In the genomic region with DNA sequence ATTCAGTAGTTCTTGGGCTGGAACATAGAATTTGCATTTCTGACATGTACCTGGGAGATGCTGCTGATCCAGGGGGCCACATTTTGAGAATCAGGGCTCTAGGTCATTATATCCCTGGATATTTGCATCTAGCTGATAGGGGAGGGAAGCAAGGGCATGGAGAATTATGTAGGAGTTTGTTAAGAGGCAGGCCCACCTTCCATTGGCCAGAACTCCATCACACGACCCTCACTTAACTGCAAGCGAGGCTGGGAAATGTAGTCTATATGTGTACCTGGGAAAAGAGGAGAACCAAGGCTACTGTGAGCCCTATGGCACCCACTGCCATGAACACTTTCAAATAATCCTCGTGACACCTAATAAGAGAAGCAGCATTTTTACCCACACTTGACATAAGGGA, we compare ENCODE assay signal across 1 cellular context.
TF ChIP-seq lines count a peak whose summit lies in the region.

No MANE protein-coding gene starts in this region.

TF ChIP-seq in H1, 55 proteins besides CTCF, POLR2A, EP300 and RAD21 (continued from another document):
- TF ChIP-seq, protein P1, sequence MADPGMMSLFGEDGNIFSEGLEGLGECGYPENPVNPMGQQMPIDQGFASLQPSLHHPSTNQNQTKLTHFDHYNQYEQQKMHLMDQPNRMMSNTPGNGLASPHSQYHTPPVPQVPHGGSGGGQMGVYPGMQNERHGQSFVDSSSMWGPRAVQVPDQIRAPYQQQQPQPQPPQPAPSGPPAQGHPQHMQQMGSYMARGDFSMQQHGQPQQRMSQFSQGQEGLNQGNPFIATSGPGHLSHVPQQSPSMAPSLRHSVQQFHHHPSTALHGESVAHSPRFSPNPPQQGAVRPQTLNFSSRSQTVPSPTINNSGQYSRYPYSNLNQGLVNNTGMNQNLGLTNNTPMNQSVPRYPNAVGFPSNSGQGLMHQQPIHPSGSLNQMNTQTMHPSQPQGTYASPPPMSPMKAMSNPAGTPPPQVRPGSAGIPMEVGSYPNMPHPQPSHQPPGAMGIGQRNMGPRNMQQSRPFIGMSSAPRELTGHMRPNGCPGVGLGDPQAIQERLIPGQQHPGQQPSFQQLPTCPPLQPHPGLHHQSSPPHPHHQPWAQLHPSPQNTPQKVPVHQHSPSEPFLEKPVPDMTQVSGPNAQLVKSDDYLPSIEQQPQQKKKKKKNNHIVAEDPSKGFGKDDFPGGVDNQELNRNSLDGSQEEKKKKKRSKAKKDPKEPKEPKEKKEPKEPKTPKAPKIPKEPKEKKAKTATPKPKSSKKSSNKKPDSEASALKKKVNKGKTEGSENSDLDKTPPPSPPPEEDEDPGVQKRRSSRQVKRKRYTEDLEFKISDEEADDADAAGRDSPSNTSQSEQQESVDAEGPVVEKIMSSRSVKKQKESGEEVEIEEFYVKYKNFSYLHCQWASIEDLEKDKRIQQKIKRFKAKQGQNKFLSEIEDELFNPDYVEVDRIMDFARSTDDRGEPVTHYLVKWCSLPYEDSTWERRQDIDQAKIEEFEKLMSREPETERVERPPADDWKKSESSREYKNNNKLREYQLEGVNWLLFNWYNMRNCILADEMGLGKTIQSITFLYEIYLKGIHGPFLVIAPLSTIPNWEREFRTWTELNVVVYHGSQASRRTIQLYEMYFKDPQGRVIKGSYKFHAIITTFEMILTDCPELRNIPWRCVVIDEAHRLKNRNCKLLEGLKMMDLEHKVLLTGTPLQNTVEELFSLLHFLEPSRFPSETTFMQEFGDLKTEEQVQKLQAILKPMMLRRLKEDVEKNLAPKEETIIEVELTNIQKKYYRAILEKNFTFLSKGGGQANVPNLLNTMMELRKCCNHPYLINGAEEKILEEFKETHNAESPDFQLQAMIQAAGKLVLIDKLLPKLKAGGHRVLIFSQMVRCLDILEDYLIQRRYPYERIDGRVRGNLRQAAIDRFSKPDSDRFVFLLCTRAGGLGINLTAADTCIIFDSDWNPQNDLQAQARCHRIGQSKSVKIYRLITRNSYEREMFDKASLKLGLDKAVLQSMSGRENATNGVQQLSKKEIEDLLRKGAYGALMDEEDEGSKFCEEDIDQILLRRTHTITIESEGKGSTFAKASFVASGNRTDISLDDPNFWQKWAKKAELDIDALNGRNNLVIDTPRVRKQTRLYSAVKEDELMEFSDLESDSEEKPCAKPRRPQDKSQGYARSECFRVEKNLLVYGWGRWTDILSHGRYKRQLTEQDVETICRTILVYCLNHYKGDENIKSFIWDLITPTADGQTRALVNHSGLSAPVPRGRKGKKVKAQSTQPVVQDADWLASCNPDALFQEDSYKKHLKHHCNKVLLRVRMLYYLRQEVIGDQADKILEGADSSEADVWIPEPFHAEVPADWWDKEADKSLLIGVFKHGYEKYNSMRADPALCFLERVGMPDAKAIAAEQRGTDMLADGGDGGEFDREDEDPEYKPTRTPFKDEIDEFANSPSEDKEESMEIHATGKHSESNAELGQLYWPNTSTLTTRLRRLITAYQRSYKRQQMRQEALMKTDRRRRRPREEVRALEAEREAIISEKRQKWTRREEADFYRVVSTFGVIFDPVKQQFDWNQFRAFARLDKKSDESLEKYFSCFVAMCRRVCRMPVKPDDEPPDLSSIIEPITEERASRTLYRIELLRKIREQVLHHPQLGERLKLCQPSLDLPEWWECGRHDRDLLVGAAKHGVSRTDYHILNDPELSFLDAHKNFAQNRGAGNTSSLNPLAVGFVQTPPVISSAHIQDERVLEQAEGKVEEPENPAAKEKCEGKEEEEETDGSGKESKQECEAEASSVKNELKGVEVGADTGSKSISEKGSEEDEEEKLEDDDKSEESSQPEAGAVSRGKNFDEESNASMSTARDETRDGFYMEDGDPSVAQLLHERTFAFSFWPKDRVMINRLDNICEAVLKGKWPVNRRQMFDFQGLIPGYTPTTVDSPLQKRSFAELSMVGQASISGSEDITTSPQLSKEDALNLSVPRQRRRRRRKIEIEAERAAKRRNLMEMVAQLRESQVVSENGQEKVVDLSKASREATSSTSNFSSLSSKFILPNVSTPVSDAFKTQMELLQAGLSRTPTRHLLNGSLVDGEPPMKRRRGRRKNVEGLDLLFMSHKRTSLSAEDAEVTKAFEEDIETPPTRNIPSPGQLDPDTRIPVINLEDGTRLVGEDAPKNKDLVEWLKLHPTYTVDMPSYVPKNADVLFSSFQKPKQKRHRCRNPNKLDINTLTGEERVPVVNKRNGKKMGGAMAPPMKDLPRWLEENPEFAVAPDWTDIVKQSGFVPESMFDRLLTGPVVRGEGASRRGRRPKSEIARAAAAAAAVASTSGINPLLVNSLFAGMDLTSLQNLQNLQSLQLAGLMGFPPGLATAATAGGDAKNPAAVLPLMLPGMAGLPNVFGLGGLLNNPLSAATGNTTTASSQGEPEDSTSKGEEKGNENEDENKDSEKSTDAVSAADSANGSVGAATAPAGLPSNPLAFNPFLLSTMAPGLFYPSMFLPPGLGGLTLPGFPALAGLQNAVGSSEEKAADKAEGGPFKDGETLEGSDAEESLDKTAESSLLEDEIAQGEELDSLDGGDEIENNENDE (IDR thresholded peaks at IDR 0.05; ENCODE audit: insufficient replicate concordance, low read length): no peak
- TF ChIP-seq TBP (IDR thresholded peaks at IDR 0.05; ENCODE audit: low read depth, low read length) (no peak), RXRA (IDR thresholded peaks at IDR 0.05; ENCODE audit: insufficient read depth, low read depth, low read length) (no peak), GTF2F1 (IDR thresholded peaks at IDR 0.05; ENCODE audit: borderline replicate concordance, low read depth, low read length) (no peak), MAFK (IDR thresholded peaks at IDR 0.05; ENCODE audit: low read depth, low read length) (no peak), TAF1 (IDR thresholded peaks at IDR 0.05; ENCODE audit: low read depth, low read length) (no peak), FOSL1 (IDR thresholded peaks at IDR 0.05; ENCODE audit: insufficient read depth, low read depth, low read length) (no peak), SP4 (IDR thresholded peaks at IDR 0.05; ENCODE audit: low read length) (no peak), POLR2AphosphoS5 (IDR thresholded peaks at IDR 0.05; ENCODE audit: low read depth, low read length) (no peak), CTBP2 (IDR thresholded peaks at IDR 0.05; ENCODE audit: borderline replicate concordance, insufficient read depth, insufficient read length, low read length) (no peak), SIX5 (IDR thresholded peaks at IDR 0.05; ENCODE audit: low read depth, low read length) (peak; percentile 46), HDAC2 (IDR thresholded peaks at IDR 0.05; ENCODE audit: borderline replicate concordance in 1 of 2, low read depth in 2 of 2, low read length in 2 of 2) (no peak), BCL11A (IDR thresholded peaks at IDR 0.05; ENCODE audit: low read depth in 2 of 2, low read length in 2 of 2) (no peak), KDM5A (IDR thresholded peaks at IDR 0.05; ENCODE audit: low read length) (no peak)
- TF ChIP-seq, protein P2, sequence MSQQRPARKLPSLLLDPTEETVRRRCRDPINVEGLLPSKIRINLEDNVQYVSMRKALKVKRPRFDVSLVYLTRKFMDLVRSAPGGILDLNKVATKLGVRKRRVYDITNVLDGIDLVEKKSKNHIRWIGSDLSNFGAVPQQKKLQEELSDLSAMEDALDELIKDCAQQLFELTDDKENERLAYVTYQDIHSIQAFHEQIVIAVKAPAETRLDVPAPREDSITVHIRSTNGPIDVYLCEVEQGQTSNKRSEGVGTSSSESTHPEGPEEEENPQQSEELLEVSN (IDR thresholded peaks at IDR 0.05): no peak
- TF ChIP-seq, protein P3, sequence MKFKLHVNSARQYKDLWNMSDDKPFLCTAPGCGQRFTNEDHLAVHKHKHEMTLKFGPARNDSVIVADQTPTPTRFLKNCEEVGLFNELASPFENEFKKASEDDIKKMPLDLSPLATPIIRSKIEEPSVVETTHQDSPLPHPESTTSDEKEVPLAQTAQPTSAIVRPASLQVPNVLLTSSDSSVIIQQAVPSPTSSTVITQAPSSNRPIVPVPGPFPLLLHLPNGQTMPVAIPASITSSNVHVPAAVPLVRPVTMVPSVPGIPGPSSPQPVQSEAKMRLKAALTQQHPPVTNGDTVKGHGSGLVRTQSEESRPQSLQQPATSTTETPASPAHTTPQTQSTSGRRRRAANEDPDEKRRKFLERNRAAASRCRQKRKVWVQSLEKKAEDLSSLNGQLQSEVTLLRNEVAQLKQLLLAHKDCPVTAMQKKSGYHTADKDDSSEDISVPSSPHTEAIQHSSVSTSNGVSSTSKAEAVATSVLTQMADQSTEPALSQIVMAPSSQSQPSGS (IDR thresholded peaks at IDR 0.05; ENCODE audit: low read length): no peak
TF ChIP-seq in H1: peak in this region for 2.
